13 cellular contexts compared by ENCODE assay signal in the genomic region with DNA sequence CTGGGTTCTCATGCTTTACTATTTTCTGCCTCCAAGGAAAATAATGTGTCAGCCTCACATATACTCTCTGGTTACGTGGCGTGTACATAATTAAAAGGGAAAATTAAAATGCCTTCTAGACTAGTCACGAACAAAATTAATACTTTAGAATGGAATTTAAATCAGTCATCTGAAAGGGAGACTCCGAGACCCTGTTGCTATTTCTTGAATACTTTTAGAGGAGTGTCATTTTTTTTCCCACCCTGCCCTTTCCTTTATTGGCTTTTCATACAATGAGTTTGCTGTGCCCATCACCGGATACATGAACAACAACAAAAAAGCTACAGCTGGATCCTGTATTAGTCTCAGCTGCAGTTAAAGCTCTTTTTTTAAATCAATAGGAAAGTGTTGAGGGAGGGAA. TPM values are rescaled to one million over a fixed set of nuclear protein-coding genes. Genes with fewer than 3 reads are reported as not detected.
DNase-seq lines count a peak whose midpoint lies in the region; ATAC-seq and TF ChIP-seq lines count a peak whose summit lies in the region.
"Had no signal": no experiment of that assay in that cellular context is flagged by ENCODE, and none has a peak within 500 bp of the region (broad histone marks: within the 10 kb centered on the region; RNA-seq: fewer than 3 reads in every experiment).

No MANE protein-coding gene starts in this region.

- peak overlapping the region; percentile 53 for H3K4me3 Mint-ChIP-seq in osteocyte (ENCODE audit: unreplicated experiment)
- H3K4me3 Mint-ChIP-seq in CD4-positive, alpha-beta T cell = no peak overlapping the region
- H3K4me3 Mint-ChIP-seq: activated T-cell treated with anti-CD3 and anti-CD28 coated beads, Interleukin-2, amount 50 U/mL, for 72 hours had no signal

- no peaks in the 10 kb centered on the region for H3K9me3 Mint-ChIP-seq in osteocyte (ENCODE audit: unreplicated experiment)
- no peaks in the 10 kb centered on the region for H3K9me3 Mint-ChIP-seq in CD4-positive, alpha-beta T cell
- H3K9me3 Mint-ChIP-seq: activated T-cell treated with anti-CD3 and anti-CD28 coated beads, Interleukin-2, amount 50 U/mL, for 72 hours had no signal

- H3K36me3 Mint-ChIP-seq in osteocyte (ENCODE audit: unreplicated experiment) = no peaks in the 10 kb centered on the region
- no peaks in the 10 kb centered on the region for H3K36me3 Mint-ChIP-seq in CD4-positive, alpha-beta T cell (ENCODE audit: low read depth)

- H3K27me3 Mint-ChIP-seq in osteocyte (ENCODE audit: unreplicated experiment) = no peaks in the 10 kb centered on the region
- H3K27me3 Mint-ChIP-seq in CD4-positive, alpha-beta T cell = no peaks in the 10 kb centered on the region

- peaks cover 0 to 91% (median 23%) of the 10 kb centered on the region in 11 experiments; a peak in 13 of 22 replicates for H4K20me1 ChIP-seq in BLaER1 treated with 17β-estradiol and CSF1 and Interleukin-3, amounts not matched to agents 10 nM and 100 nM

- H3K27me3 ChIP-seq in BLaER1 treated with 17β-estradiol and CSF1 and Interleukin-3, amounts not matched to agents 10 nM and 100 nM = no peaks in the 10 kb centered on the region
- no peaks in the 10 kb centered on the region for H3K27me3 ChIP-seq in RWPE2 (ENCODE audit: insufficient read depth, poor library complexity, severe bottlenecking)
- no peaks in the 10 kb centered on the region for H3K27me3 ChIP-seq in CD4-positive, alpha-beta T cell (ENCODE audit: control insufficient read depth, insufficient read depth, low read length)

- no peaks in the 10 kb centered on the region for H3K9me3 ChIP-seq in BLaER1 treated with 17β-estradiol and CSF1 and Interleukin-3, amounts not matched to agents 10 nM and 100 nM (replicated peaks in 1 of 11)
- H3K9me3 ChIP-seq in RWPE2 (ENCODE audit: severe bottlenecking) = no peaks in the 10 kb centered on the region
- H3K9me3 ChIP-seq in CD4-positive, alpha-beta T cell (ENCODE audit: control insufficient read depth, low read length) = no peaks in the 10 kb centered on the region

- CTCF ChIA-PET in CD4-positive, alpha-beta T cell (lab: Charles Lee) = no interaction called here

- no peak overlapping the region for H3K27ac ChIP-seq in BLaER1 treated with 17β-estradiol and CSF1 and Interleukin-3, amounts not matched to agents 10 nM and 100 nM
- H3K27ac ChIP-seq in RWPE2 (ENCODE audit: poor library complexity, severe bottlenecking) = peak overlapping the region; percentile 54
- no peak overlapping the region for H3K27ac ChIP-seq in CD4-positive, alpha-beta T cell (ENCODE audit: low read depth, low read length)
- H3K27ac ChIP-seq: C4-2B had no signal

- H3K4me2 ChIP-seq in BLaER1 treated with 17β-estradiol and CSF1 and Interleukin-3, amounts not matched to agents 10 nM and 100 nM = peak overlapping the region in 10 of 11 experiments; percentile 51 to 84 (median 67); a peak in 21 of 22 replicates

- intact Hi-C loops in CD4-positive, alpha-beta T cell (cut with DNase I, micrococcal nuclease) = no loop called here

- no peak for TF ChIP-seq CTCF in RWPE2 (IDR thresholded peaks at IDR 0.05; ENCODE audit: poor library complexity, severe bottlenecking)
- TF ChIP-seq CTCF in epithelial cell of esophagus (IDR thresholded peaks at IDR 0.05; ENCODE audit: insufficient read depth, low read depth, low read length, missing control alignments) = no peak
- no peak for TF ChIP-seq CTCF in osteocyte (IDR thresholded peaks at IDR 0.05)
- TF ChIP-seq CTCF in CD4-positive, alpha-beta T cell (IDR thresholded peaks at IDR 0.05) = no peak

- H3K27ac Mint-ChIP-seq in osteocyte (ENCODE audit: unreplicated experiment) = peak overlapping the region; percentile 86
- no peak overlapping the region for H3K27ac Mint-ChIP-seq in CD4-positive, alpha-beta T cell
- H3K27ac Mint-ChIP-seq: activated T-cell treated with anti-CD3 and anti-CD28 coated beads, Interleukin-2, amount 50 U/mL, for 72 hours had no signal

- no peak overlapping the region for H3K9ac ChIP-seq in BLaER1 treated with 17β-estradiol and CSF1 and Interleukin-3, amounts not matched to agents 10 nM and 100 nM

- peaks cover 70 to 95% (median 78%) of the 10 kb centered on the region in 10 experiments for H3K4me1 ChIP-seq in BLaER1 treated with 17β-estradiol and CSF1 and Interleukin-3, amounts not matched to agents 10 nM and 100 nM
- peaks cover 35% of the 10 kb centered on the region for H3K4me1 ChIP-seq in RWPE2 (ENCODE audit: insufficient read depth, poor library complexity, severe bottlenecking)

- peak; percentile 53 for ATAC-seq in RWPE2 (ENCODE audit: low read depth)
- no peak for ATAC-seq in HG02759 (IDR thresholded peaks at IDR 0.05; ENCODE audit: unreplicated experiment)
- ATAC-seq in CD4-positive, alpha-beta T cell (ENCODE audit: poor library complexity) = no peak
- ATAC-seq: activated T-cell treated with anti-CD3 and anti-CD28 coated beads, Interleukin-2, amount 50 U/mL, for 72 hours had no signal

- no peaks in the 10 kb centered on the region for H3K36me3 ChIP-seq in BLaER1 treated with 17β-estradiol and CSF1 and Interleukin-3, amounts not matched to agents 10 nM and 100 nM
- H3K36me3 ChIP-seq in RWPE2 (ENCODE audit: low read depth) = peaks cover 7% of the 10 kb centered on the region; the same call in 1 of the 2 replicates

- POLR2A ChIA-PET in CD4-positive, alpha-beta T cell (lab: Charles Lee) = no interaction called here

- no peak overlapping the region for H3K4me3 ChIP-seq in BLaER1 treated with 17β-estradiol and CSF1 and Interleukin-3, amounts not matched to agents 10 nM and 100 nM
- H3K4me3 ChIP-seq in RWPE2 (ENCODE audit: severe bottlenecking) (no peak overlapping the region), epithelial cell of esophagus (ENCODE audit: low read length) (no peak overlapping the region)

- H3K4me1 Mint-ChIP-seq in osteocyte (ENCODE audit: unreplicated experiment) = peaks cover 91% of the 10 kb centered on the region
- peaks cover 19% of the 10 kb centered on the region for H3K4me1 Mint-ChIP-seq in CD4-positive, alpha-beta T cell (ENCODE audit: low read depth)

- DNase-seq in RWPE2 (ENCODE audit: low spot score) (no peak), epithelial cell of esophagus (ENCODE audit: low read depth) (peak; percentile 82), osteocyte (ENCODE audit: extremely low spot score, unreplicated experiment) (no peak), NCI-H526 (lab: John Stamatoyannopoulos, UW) (no peak), hepatic stellate cell (ENCODE audit: low spot score) (no peak)
- DNase-seq in CD4-positive, alpha-beta T cell = no peak
- DNase-seq: activated CD4-positive, alpha-beta T cell treated with anti-CD3 and anti-CD28 coated beads for 1 hour; activated T-cell treated with anti-CD3 and anti-CD28 coated beads, Interleukin-2, amount 50 U/mL, for 72 hours; kidney; NCI-H69 had no signal

RNA-seq across cellular contexts. Expression of a gene that starts 20.1 kb away (rescaled TPM):
- total RNA-seq in osteocyte = 63.9 and 66.6 TPM in 2 replicates
- total RNA-seq in CD4-positive, alpha-beta T cell = 1 to 10 TPM; 7.6 to 9.1 TPM
